In genomic region chr4:176794151-176794550, GRCh38 we compare ENCODE assay signal across 13 cellular contexts. TPM values are rescaled to one million over a fixed set of nuclear protein-coding genes. Genes with fewer than 3 reads are reported as not detected.
DNase-seq lines count a peak whose midpoint lies in the region; ATAC-seq, FAIRE-seq and TF ChIP-seq lines count a peak whose summit lies in the region.
"Had no signal": no experiment of that assay in that cellular context is flagged by ENCODE, and none has a peak within 500 bp of the region (broad histone marks: within the 10 kb centered on the region; RNA-seq: fewer than 3 reads in every experiment).

No MANE protein-coding gene starts in this region.

- intact Hi-C loops in mammary epithelial cell (cut with micrococcal nuclease) = loop anchor here (1.0 to 10.0 kb wide), 2 partner anchors 51 to 511 kb away; partner anchors contain the start of gene NEIL3

- H3K27ac Mint-ChIP-seq in mesothelial cell of epicardium = no peak overlapping the region
- H3K27ac Mint-ChIP-seq: CD4-positive, alpha-beta T cell had no signal

- peaks cover 33% of the 10 kb centered on the region for H3K79me2 ChIP-seq in mammary epithelial cell (ENCODE audit: insufficient read depth, low read length)

- no peak overlapping the region for H3K4me3 ChIP-seq in mammary epithelial cell (replicated peaks in 1 of 3; ENCODE audit: insufficient read depth in 1 of 3, low read depth in 2 of 3, low read length in 3 of 3)
- H3K4me3 ChIP-seq: uterus had no signal

- DNase-seq in AG08395 (ENCODE audit: low spot score) = peak; percentile 79
- peak; percentile 61 for DNase-seq in HTR-8/SVneo (ENCODE audit: insufficient read length, low spot score)
- DNase-seq in mammary epithelial cell = peak; percentile 89
- DNase-seq in mesothelial cell of epicardium (ENCODE audit: low spot score in 2 of 2, unreplicated experiment in 2 of 2) = no peak
- DNase-seq in activated CD4-positive, CD25-positive, alpha-beta regulatory T cell (lab: John Stamatoyannopoulos, UW) = no peak
- no peak for DNase-seq in activated T-cell treated with anti-CD3 and anti-CD28 coated beads, Interleukin-2, amount 50 U/mL, for 4 hours
- DNase-seq: activated CD4-positive, alpha-beta T cell treated with anti-CD3 and anti-CD28 coated beads, Interleukin-2, amount 50 U/mL, for 1 hour; CD4-positive, alpha-beta T cell; NCI-H146; uterus had no signal

- peak overlapping the region; percentile 25 for H3K9ac ChIP-seq in mammary epithelial cell (ENCODE audit: insufficient read depth, low read length)

- CTCF ChIA-PET in mammary epithelial cell (lab: Charles Lee; ENCODE audit: low non-redundant PET) = no interaction called here

- peaks cover 13% of the 10 kb centered on the region for H3K4me1 Mint-ChIP-seq in mesothelial cell of epicardium
- H3K4me1 Mint-ChIP-seq in activated T-cell treated with anti-CD3 and anti-CD28 coated beads, Interleukin-2, amount 50 U/mL, for 4 hours (ENCODE audit: low read depth) = peaks cover 7% of the 10 kb centered on the region

- H3K27ac ChIP-seq in mammary epithelial cell (ENCODE audit: insufficient read depth, low read depth, low read length) = peak overlapping the region; percentile 74
- H3K27ac ChIP-seq: uterus had no signal

- TF ChIP-seq CTCF in mammary epithelial cell (conservative IDR thresholded peaks at IDR 0.05 in 1 of 2, IDR thresholded peaks at IDR 0.05 in 1 of 2; ENCODE audit: extremely low read depth in 1 of 2, insufficient read depth in 1 of 2, low read depth in 1 of 2, low read length in 2 of 2) (no peak), mesothelial cell of epicardium (IDR thresholded peaks at IDR 0.05; ENCODE audit: unreplicated experiment) (no peak)

- H3K9me3 ChIP-seq in mammary epithelial cell (replicated peaks; ENCODE audit: insufficient read depth, low read length) = no peaks in the 10 kb centered on the region
- H3K9me3 ChIP-seq: uterus had no signal

- FAIRE-seq in HTR-8/SVneo (lab: Jason Lieb, UNC) = peak; percentile 92

- no peaks in the 10 kb centered on the region for H3K36me3 Mint-ChIP-seq in mesothelial cell of epicardium
- H3K36me3 Mint-ChIP-seq in activated T-cell treated with anti-CD3 and anti-CD28 coated beads, Interleukin-2, amount 50 U/mL, for 4 hours (ENCODE audit: insufficient read depth) = no peaks in the 10 kb centered on the region

- H3K27me3 ChIP-seq in mammary epithelial cell (ENCODE audit: insufficient read depth, low read length) = no peaks in the 10 kb centered on the region
- H3K27me3 ChIP-seq: uterus had no signal

- no peaks in the 10 kb centered on the region for H3K9me3 Mint-ChIP-seq in mesothelial cell of epicardium
- peaks cover 3% of the 10 kb centered on the region for H3K9me3 Mint-ChIP-seq in activated T-cell treated with anti-CD3 and anti-CD28 coated beads, Interleukin-2, amount 50 U/mL, for 4 hours

- H3K4me2 ChIP-seq in mammary epithelial cell (ENCODE audit: insufficient read depth, low read depth, low read length) = peak overlapping the region; percentile 70

- ATAC-seq in HG03378 (IDR thresholded peaks at IDR 0.05; ENCODE audit: unreplicated experiment) = no peak
- ATAC-seq in activated T-cell treated with anti-CD3 and anti-CD28 coated beads, Interleukin-2, amount 50 U/mL, for 4 hours = no peak
- ATAC-seq in GM21786 (IDR thresholded peaks at IDR 0.05; ENCODE audit: unreplicated experiment) = no peak
- ATAC-seq: Right ventricle myocardium inferior had no signal

- H2AFZ ChIP-seq in mammary epithelial cell (ENCODE audit: low read depth, low read length) = peak overlapping the region; percentile 47

- H4K20me1 ChIP-seq in mammary epithelial cell (ENCODE audit: insufficient read depth, low read length) = no peaks in the 10 kb centered on the region

- 53% methylated on average over 4 of the region's 4 CpGs for WGBS in mammary epithelial cell (ENCODE audit: low coverage, missing lambda C conversion rate)

- no TSS peak for BruUV-seq in mammary epithelial cell (replicated peaks; lab: Mats Ljungman, UMichigan)

- H3K4me3 Mint-ChIP-seq in mesothelial cell of epicardium = peak overlapping the region; percentile 79
- no peak overlapping the region for H3K4me3 Mint-ChIP-seq in activated T-cell treated with anti-CD3 and anti-CD28 coated beads, Interleukin-2, amount 50 U/mL, for 4 hours
- H3K4me3 Mint-ChIP-seq: CD4-positive, alpha-beta T cell had no signal

- peaks cover 70% of the 10 kb centered on the region for H3K27me3 Mint-ChIP-seq in mesothelial cell of epicardium (ENCODE audit: low read depth)
- H3K27me3 Mint-ChIP-seq in activated T-cell treated with anti-CD3 and anti-CD28 coated beads, Interleukin-2, amount 50 U/mL, for 4 hours (ENCODE audit: low read depth) = peaks cover 31% of the 10 kb centered on the region

- peaks cover 19% of the 10 kb centered on the region for H3K4me1 ChIP-seq in mammary epithelial cell (ENCODE audit: insufficient read depth, low read length)
- H3K4me1 ChIP-seq: uterus had no signal

- no peaks in the 10 kb centered on the region for H3K36me3 ChIP-seq in mammary epithelial cell (ENCODE audit: insufficient read depth, low read length)
- H3K36me3 ChIP-seq: uterus had no signal

- dilution Hi-C loops in mammary epithelial cell (cut with HindIII; ENCODE audit: low sequenced_read_pairs) = loop anchor here (25.0 kb wide), 1 partner anchor 218 kb away; no protein-coding TSS in a partner anchor

- in situ Hi-C loops in mammary epithelial cell (cut with MboI; ENCODE audit: low sequenced_read_pairs in 2 of 2) = loop anchor here (25.0 kb wide), 3 partner anchors 218 to 407 kb away; no protein-coding TSS in a partner anchor

RNA-seq across cellular contexts. Expression of gene VEGFC, which starts 1.4 kb away (rescaled TPM):
- total RNA-seq in mammary epithelial cell = 10 to 100 TPM in 1 of 2 donors, 1 to 10 TPM in 1; 9.0 to 49.0 TPM
- 26.4 TPM for polyA plus RNA-seq in mammary epithelial cell
- 18.5 TPM for polyA minus RNA-seq in mammary epithelial cell
- total RNA-seq in mesothelial cell of epicardium = 2.4 to 2.5 TPM (median 2.4 TPM) in 3 replicates
- total RNA-seq in activated T-cell treated with anti-CD3 and anti-CD28 coated beads, Interleukin-2, amount 50 U/mL, for 4 hours = under 1 TPM in 2 of 3 donors, not detected in 1; 0.11 to 0.14 TPM
- total RNA-seq: CD4-positive, alpha-beta T cell had no signal

Comparison
In these comparisons a context has a peak if more than half of its experiments do, and no peak if none do; other contexts are left out.
1. DNase-seq: peak in AG08395 (single experiment), HTR-8/SVneo (single experiment) and mammary epithelial cell (single experiment); none in mesothelial cell of epicardium (0 of 2), activated CD4-positive, CD25-positive, alpha-beta regulatory T cell (0 of 4) and activated T-cell treated with anti-CD3 and anti-CD28 coated beads, Interleukin-2, amount 50 U/mL, for 4 hours (single experiment).